Comparison of ENCODE assay signal across 9 cellular contexts in genomic region chr11:114762437-114762836, GRCh38.
A peak's percentile ranks its signal among the peaks of the same experiment; 100 is the strongest.
DNase-seq lines count a peak whose midpoint lies in the region; ATAC-seq and TF ChIP-seq lines count a peak whose summit lies in the region.
"Had no signal": no experiment of that assay in that cellular context is flagged by ENCODE, and none has a peak within 500 bp of the region (broad histone marks: within the 10 kb centered on the region; RNA-seq: fewer than 3 reads in every experiment).

No MANE protein-coding gene starts in this region.

- H3K9me3 ChIP-seq in iPS DF 6.9 (ENCODE audit: control insufficient read depth, insufficient read depth, low read length) (no peaks in the 10 kb centered on the region), spleen (no peaks in the 10 kb centered on the region)
- H3K9me3 ChIP-seq: BLaER1 had no signal

- no peak overlapping the region for H3K4me3 ChIP-seq in astrocyte of the spinal cord (ENCODE audit: low read depth, low read length)
- H3K4me3 ChIP-seq in iPS DF 6.9 (ENCODE audit: low read length): no peak overlapping the region
- H3K4me3 ChIP-seq in spleen: no peak overlapping the region
- H3K4me3 ChIP-seq: BLaER1 had no signal

- H3K36me3 ChIP-seq in iPS DF 6.9 (ENCODE audit: control insufficient read depth, insufficient read depth, low read length) (no peaks in the 10 kb centered on the region), spleen (no peaks in the 10 kb centered on the region)
- H3K36me3 ChIP-seq: BLaER1 had no signal

- intact Hi-C loops in spleen (cut with DNase I; ENCODE audit: low total_unique reads): loop anchor here (10.0 kb wide), 1 partner anchor 418 kb away; no protein-coding TSS in a partner anchor

- DNase-seq in NCI-H524 (lab: John Stamatoyannopoulos, UW) (peak; percentile 2 to 56), NCI-H524 treated with DMSO at 0.1 percent for 48 hours (lab: John Stamatoyannopoulos, UW) (no peak), NCI-H510A (lab: John Stamatoyannopoulos, UW) (peak; percentile 18), astrocyte of the spinal cord (ENCODE audit: low read depth, low spot score) (peak; percentile 62), iPS DF 6.9 (ENCODE audit: low read depth, low spot score) (peak; percentile 64), spleen (no peak)

- TF ChIP-seq CTCF in astrocyte of the spinal cord (IDR thresholded peaks at IDR 0.05; ENCODE audit: low read depth, low read length) (peak; percentile 91), spleen (IDR thresholded peaks at IDR 0.05 in 8 of 11, conservative IDR thresholded peaks at IDR 0.05 in 3 of 11) (peak in 10 of 11 experiments; percentile 23 to 71 (median 56))

- H3K27ac ChIP-seq in iPS DF 6.9 (ENCODE audit: low read length): no peak overlapping the region
- no peak overlapping the region for H3K27ac ChIP-seq in spleen
- H3K27ac ChIP-seq: BLaER1 had no signal

- in situ Hi-C loops in astrocyte of the spinal cord (cut with HindIII; ENCODE audit: low sequenced_read_pairs): no loop called here

- TF ChIP-seq POLR2A in spleen (IDR thresholded peaks at IDR 0.05): no peak

- ATAC-seq in HG02642 (IDR thresholded peaks at IDR 0.05; ENCODE audit: poor library complexity, unreplicated experiment) (no peak), HG03571 (IDR thresholded peaks at IDR 0.05; ENCODE audit: unreplicated experiment) (no peak)

- H3K27me3 ChIP-seq in iPS DF 6.9 (ENCODE audit: control insufficient read depth, insufficient read depth, low read length): no peaks in the 10 kb centered on the region
- H3K27me3 ChIP-seq in spleen (replicated peaks in 1 of 7): no peaks in the 10 kb centered on the region
- H3K27me3 ChIP-seq: BLaER1 had no signal

- H3K4me1 ChIP-seq in iPS DF 6.9 (ENCODE audit: control insufficient read depth, insufficient read depth, low read length) (no peaks in the 10 kb centered on the region), spleen (no peaks in the 10 kb centered on the region)
- H3K4me1 ChIP-seq: BLaER1 had no signal

- WGBS in iPS DF 6.9 (ENCODE audit: insufficient coverage, insufficient read length): no CpG with 5 or more reads among the region's 4 CpGs
- 2 to 5% (median 4%) methylated on average over 4 of the region's 4 CpGs for WGBS in spleen, 5 donors

Comparison
In these comparisons a context has a peak if more than half of its experiments do, and no peak if none do; other contexts are left out.
1. DNase-seq: peak in NCI-H524 (2 of 2), NCI-H510A (single experiment), astrocyte of the spinal cord (single experiment) and iPS DF 6.9 (single experiment); none in NCI-H524 treated with DMSO at 0.1 percent for 48 hours (single experiment) and spleen (single experiment).